ENCODE assay signal across 9 cellular contexts in genomic region chr6:16334671-16335070, GRCh38.
A peak's percentile ranks its signal among the peaks of the same experiment; 100 is the strongest.
DNase-seq lines count a peak whose midpoint lies in the region; ATAC-seq and TF ChIP-seq lines count a peak whose summit lies in the region.
"Had no signal": no experiment of that assay in that cellular context is flagged by ENCODE, and none has a peak within 500 bp of the region (broad histone marks: within the 10 kb centered on the region; RNA-seq: fewer than 3 reads in every experiment).

No MANE protein-coding gene starts in this region.

- intact Hi-C loops in activated CD4-positive, alpha-beta T cell treated with anti-CD3 and anti-CD28 coated beads, Interleukin-2, amount 10 ng/mL, durations not matched to agents 24 days and 14 days (cut with micrococcal nuclease) = loop anchor here (5.0 kb wide), 2 partner anchors 258 to 503 kb away; no protein-coding TSS in a partner anchor
- intact Hi-C loops in activated CD4-positive, alpha-beta T cell treated with anti-CD3 and anti-CD28 coated beads for 36 hours (cut with DNase I, micrococcal nuclease) = loop anchor here (5.0 to 10.0 kb wide), 5 partner anchors 163 to 750 kb away; no protein-coding TSS in a partner anchor
- intact Hi-C loops in ascending aorta (cut with DNase I) (loop anchor here (5.0 to 10.0 kb wide), 4 partner anchors 47 to 700 kb away; no protein-coding TSS in a partner anchor), transverse colon (cut with DNase I; ENCODE audit: low total_unique reads) (loop anchor here (5.0 kb wide), 2 partner anchors 73 to 428 kb away; partner anchors contain the start of gene ATXN1), Caco-2 (cut with micrococcal nuclease; ENCODE audit: unreplicated experiment) (loop anchor here (1.0 kb wide), 1 partner anchor 437 kb away; no protein-coding TSS in a partner anchor)

- no peaks in the 10 kb centered on the region for H3K36me3 ChIP-seq in ascending aorta
- H3K36me3 ChIP-seq in transverse colon = no peaks in the 10 kb centered on the region
- no peaks in the 10 kb centered on the region; the same call in 1 of the 2 replicates for H3K36me3 ChIP-seq in Caco-2 (ENCODE audit: control insufficient read depth, insufficient read depth, low read length)
- H3K36me3 ChIP-seq in GM23338 (ENCODE audit: insufficient read depth) = no peaks in the 10 kb centered on the region

- H3K4me1 Mint-ChIP-seq in activated CD4-positive, alpha-beta T cell treated with anti-CD3 and anti-CD28 coated beads, Interleukin-2, amount 10 ng/mL, durations not matched to agents 24 days and 14 days = peaks cover 6% of the 10 kb centered on the region
- H3K4me1 Mint-ChIP-seq in activated CD4-positive, alpha-beta T cell treated with anti-CD3 and anti-CD28 coated beads for 36 hours = no peaks in the 10 kb centered on the region
- H3K4me1 Mint-ChIP-seq in Caco-2 (ENCODE audit: low read depth, unreplicated experiment) (peaks cover 6% of the 10 kb centered on the region), GM23338 (peaks cover 14% of the 10 kb centered on the region; the same call in 2 of the 3 replicates)

- peaks cover 5% of the 10 kb centered on the region for H3K36me3 Mint-ChIP-seq in activated CD4-positive, alpha-beta T cell treated with anti-CD3 and anti-CD28 coated beads, Interleukin-2, amount 10 ng/mL, durations not matched to agents 24 days and 14 days (ENCODE audit: low read depth)
- H3K36me3 Mint-ChIP-seq in activated CD4-positive, alpha-beta T cell treated with anti-CD3 and anti-CD28 coated beads for 36 hours (ENCODE audit: low read depth) = no peaks in the 10 kb centered on the region
- H3K36me3 Mint-ChIP-seq in Caco-2 (ENCODE audit: insufficient read depth, unreplicated experiment) = no peaks in the 10 kb centered on the region
- H3K36me3 Mint-ChIP-seq in GM23338 (ENCODE audit: low read depth) = no peaks in the 10 kb centered on the region

- TF ChIP-seq EP300 in transverse colon (IDR thresholded peaks at IDR 0.05; ENCODE audit: low read depth) = no peak

- TF ChIP-seq POLR2A in transverse colon (IDR thresholded peaks at IDR 0.05) = no peak

- no peaks in the 10 kb centered on the region for H3K9me3 ChIP-seq in ascending aorta
- no peaks in the 10 kb centered on the region for H3K9me3 ChIP-seq in transverse colon
- H3K9me3 ChIP-seq in Caco-2 = no peaks in the 10 kb centered on the region

- peak overlapping the region; percentile 3 for H3K27ac Mint-ChIP-seq in activated CD4-positive, alpha-beta T cell treated with anti-CD3 and anti-CD28 coated beads, Interleukin-2, amount 10 ng/mL, durations not matched to agents 24 days and 14 days
- no peak overlapping the region for H3K27ac Mint-ChIP-seq in activated CD4-positive, alpha-beta T cell treated with anti-CD3 and anti-CD28 coated beads for 36 hours
- no peak overlapping the region for H3K27ac Mint-ChIP-seq in Caco-2 (ENCODE audit: unreplicated experiment)
- no peak overlapping the region for H3K27ac Mint-ChIP-seq in GM23338

- no peak overlapping the region for H3K4me3 Mint-ChIP-seq in activated CD4-positive, alpha-beta T cell treated with anti-CD3 and anti-CD28 coated beads, Interleukin-2, amount 10 ng/mL, durations not matched to agents 24 days and 14 days
- no peak overlapping the region for H3K4me3 Mint-ChIP-seq in activated CD4-positive, alpha-beta T cell treated with anti-CD3 and anti-CD28 coated beads for 36 hours
- no peak overlapping the region for H3K4me3 Mint-ChIP-seq in Caco-2 (ENCODE audit: unreplicated experiment)
- no peak overlapping the region for H3K4me3 Mint-ChIP-seq in GM23338

- H3F3A ChIP-seq in GM23338 (replicated peaks; ENCODE audit: low read depth) = peaks cover 5% of the 10 kb centered on the region; the same call in 1 of the 2 replicates

- no peaks in the 10 kb centered on the region for H3K79me2 ChIP-seq in GM23338 (replicated peaks; ENCODE audit: insufficient read depth)

- no peaks in the 10 kb centered on the region for H3K9me3 Mint-ChIP-seq in activated CD4-positive, alpha-beta T cell treated with anti-CD3 and anti-CD28 coated beads, Interleukin-2, amount 10 ng/mL, durations not matched to agents 24 days and 14 days
- H3K9me3 Mint-ChIP-seq in activated CD4-positive, alpha-beta T cell treated with anti-CD3 and anti-CD28 coated beads for 36 hours (ENCODE audit: low read depth) = no peaks in the 10 kb centered on the region
- H3K9me3 Mint-ChIP-seq in Caco-2 (ENCODE audit: unreplicated experiment) = no peaks in the 10 kb centered on the region
- no peaks in the 10 kb centered on the region for H3K9me3 Mint-ChIP-seq in GM23338

- 52 to 74% methylated on average over 3 of the region's 3 CpGs for WGBS in transverse colon (ENCODE audit: low coverage in 1 of 2), 2 donors

- no peak overlapping the region for H3K4me2 ChIP-seq in GM23338

- H3K4me3 ChIP-seq in ascending aorta (no peak overlapping the region), transverse colon (no peak overlapping the region), Caco-2 (ENCODE audit: low read depth, low read length) (no peak overlapping the region), GM23338 (no peak overlapping the region)

- H4K20me1 ChIP-seq in GM23338 (replicated peaks; ENCODE audit: insufficient read depth) = no peaks in the 10 kb centered on the region

- DNase-seq in activated CD4-positive, alpha-beta T cell treated with anti-CD3 and anti-CD28 coated beads, Interleukin-2, amount 10 ng/mL, durations not matched to agents 24 days and 14 days = no peak
- DNase-seq in activated CD4-positive, alpha-beta T cell treated with anti-CD3 and anti-CD28 coated beads for 36 hours = no peak
- DNase-seq in ascending aorta (ENCODE audit: low spot score in 2 of 2) (peak; percentile 42 to 78), hepatic stellate cell (ENCODE audit: low spot score) (peak; percentile 78), transverse colon (peak; percentile 57), Caco-2 (no peak), GM23338 (ENCODE audit: low spot score) (no peak), DMS79 (lab: John Stamatoyannopoulos, UW) (no peak)
- DNase-seq: 8988T had no signal

- no TSS peak for BruUV-seq in Caco-2 (replicated peaks; lab: Mats Ljungman, UMichigan)

- H3K27me3 Mint-ChIP-seq in activated CD4-positive, alpha-beta T cell treated with anti-CD3 and anti-CD28 coated beads, Interleukin-2, amount 10 ng/mL, durations not matched to agents 24 days and 14 days = no peaks in the 10 kb centered on the region
- no peaks in the 10 kb centered on the region for H3K27me3 Mint-ChIP-seq in activated CD4-positive, alpha-beta T cell treated with anti-CD3 and anti-CD28 coated beads for 36 hours
- H3K27me3 Mint-ChIP-seq in Caco-2 (ENCODE audit: insufficient read depth, unreplicated experiment) (no peaks in the 10 kb centered on the region), GM23338 (ENCODE audit: insufficient read depth, low read depth, poor library complexity) (no peaks in the 10 kb centered on the region)

- TF ChIP-seq CTCF in ascending aorta (IDR thresholded peaks at IDR 0.05) (no peak), transverse colon (IDR thresholded peaks at IDR 0.05) (no peak), Caco-2 (IDR thresholded peaks at IDR 0.05; ENCODE audit: insufficient read depth in 1 of 2, low read depth in 1 of 2, low read length in 1 of 2, severe bottlenecking in 1 of 2, unreplicated experiment in 1 of 2) (no peak), GM23338 (conservative IDR thresholded peaks at IDR 0.05; ENCODE audit: low read depth in 2 of 2) (no peak)

- POLR2A ChIA-PET in activated CD4-positive, alpha-beta T cell treated with anti-CD3 and anti-CD28 coated beads for 36 hours (lab: Charles Lee) = no interaction called here
- POLR2A ChIA-PET in Caco-2 (lab: Charles Lee) = no interaction called here

- no peak overlapping the region for H2AFZ ChIP-seq in GM23338

- no peaks in the 10 kb centered on the region for H3K9me2 ChIP-seq in GM23338 (ENCODE audit: insufficient read depth)

- no peak for ATAC-seq in activated CD4-positive, alpha-beta T cell treated with anti-CD3 and anti-CD28 coated beads for 36 hours
- ATAC-seq in GM23338 = no peak

- in situ Hi-C loops in transverse colon (cut with MboI; ENCODE audit: low pct_ligation_motif_present in 1 of 4, low pct_unique_long_range_greater_than_20kb in 1 of 4, low sequenced_read_pairs in 3 of 4) = loop anchor here (5.0 to 25.0 kb wide), 9 partner anchors 70 to 630 kb away; partner anchors contain the start of gene ATXN1 (in 2 of the 4)

- H3K4me1 ChIP-seq in ascending aorta = peaks cover 0 to 37% of the 10 kb centered on the region in 2 donors
- peaks cover 14 to 51% (median 25%) of the 10 kb centered on the region in 4 donors for H3K4me1 ChIP-seq in transverse colon
- H3K4me1 ChIP-seq in Caco-2 = peaks cover 6% of the 10 kb centered on the region
- no peaks in the 10 kb centered on the region; the same call in 1 of the 2 replicates for H3K4me1 ChIP-seq in GM23338 (ENCODE audit: insufficient read depth)

- no peaks in the 10 kb centered on the region for H3K27me3 ChIP-seq in ascending aorta
- no peaks in the 10 kb centered on the region for H3K27me3 ChIP-seq in transverse colon
- H3K27me3 ChIP-seq in Caco-2 (replicated peaks; ENCODE audit: control insufficient read depth, insufficient read depth, low read length) = no peaks in the 10 kb centered on the region
- no peaks in the 10 kb centered on the region for H3K27me3 ChIP-seq in GM23338 (ENCODE audit: insufficient read depth)

- CTCF ChIA-PET in activated CD4-positive, alpha-beta T cell treated with anti-CD3 and anti-CD28 coated beads for 36 hours (lab: Charles Lee) = interaction anchor here (0.5 to 1.3 kb wide), 5 partner anchors 18 to 436 kb away, joined by 3 to 4 read pairs (median 3); no protein-coding TSS in a partner anchor
- CTCF ChIA-PET in Caco-2 (lab: Charles Lee) = no interaction called here

- H3K27ac ChIP-seq in ascending aorta = no peak overlapping the region
- H3K27ac ChIP-seq in transverse colon = peak overlapping the region; percentile 8 to 45 (median 26)
- H3K27ac ChIP-seq in GM23338 (ENCODE audit: low read depth) = no peak overlapping the region

Comparison
In these comparisons a context has a peak if more than half of its experiments do, and no peak if none do; other contexts are left out.
1. DNase-seq: peak in ascending aorta (2 of 2), hepatic stellate cell (single experiment) and transverse colon (single experiment); none in activated CD4-positive, alpha-beta T cell treated with anti-CD3 and anti-CD28 coated beads, Interleukin-2, amount 10 ng/mL, durations not matched to agents 24 days and 14 days (single experiment), activated CD4-positive, alpha-beta T cell treated with anti-CD3 and anti-CD28 coated beads for 36 hours (single experiment), Caco-2 (0 of 2), GM23338 (single experiment) and DMS79 (single experiment).
2. H3K27ac ChIP-seq: peak in transverse colon (4 of 4); none in ascending aorta (0 of 2) and GM23338 (single experiment).